20 cellular contexts compared by ENCODE assay signal in the genomic region with DNA sequence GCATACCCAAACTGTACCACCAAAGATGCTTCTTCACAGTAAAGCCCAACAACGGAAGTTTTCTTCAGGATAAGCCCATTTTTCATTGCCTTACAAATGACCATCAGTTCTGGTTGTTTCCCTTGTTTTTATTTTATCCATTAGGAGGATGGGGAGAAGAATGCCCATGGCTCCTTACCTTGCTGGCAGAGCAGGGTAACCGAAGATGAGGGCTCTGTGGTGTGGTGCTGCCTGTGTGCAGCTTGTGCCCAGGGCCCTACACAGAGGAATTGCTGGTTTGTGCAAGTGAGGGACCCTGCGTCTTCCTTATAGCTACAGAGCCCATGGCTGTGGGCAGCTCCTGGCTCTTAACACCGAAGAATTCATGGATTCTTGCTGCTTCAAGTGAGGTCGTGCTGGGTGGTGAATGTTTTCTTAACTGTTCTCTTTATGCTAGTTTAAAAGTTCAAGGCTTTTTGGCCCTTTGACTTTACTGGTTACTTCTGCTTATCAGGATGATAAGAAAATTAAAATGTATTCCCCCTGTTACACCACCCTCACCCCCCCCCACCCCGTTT.
DNase-seq lines count a peak whose midpoint lies in the region; ATAC-seq and TF ChIP-seq lines count a peak whose summit lies in the region.
"Had no signal": no experiment of that assay in that cellular context is flagged by ENCODE, and none has a peak within 500 bp of the region (broad histone marks: within the 10 kb centered on the region; RNA-seq: fewer than 3 reads in every experiment).

No MANE protein-coding gene starts in this region.

- peaks cover 80 to 100% (median 97%) of the 10 kb centered on the region in 11 experiments for H4K20me1 ChIP-seq in BLaER1 treated with 17β-estradiol and CSF1 and Interleukin-3, amounts not matched to agents 10 nM and 100 nM
- H4K20me1 ChIP-seq in hepatocyte (ENCODE audit: insufficient read depth, poor library complexity, severe bottlenecking) = peaks cover 17% of the 10 kb centered on the region

- no peak overlapping the region for H4K8ac ChIP-seq in trophoblast cell (ENCODE audit: low read depth, low read length)

- peak overlapping the region; percentile 6 for H2BK120ac ChIP-seq in trophoblast cell (ENCODE audit: insufficient read depth, low read length, poor library complexity)

- H3K4me3 ChIP-seq in BLaER1 treated with 17β-estradiol and CSF1 and Interleukin-3, amounts not matched to agents 10 nM and 100 nM = no peak overlapping the region
- H3K4me3 ChIP-seq in RWPE2 (ENCODE audit: severe bottlenecking) (no peak overlapping the region), hepatocyte (no peak overlapping the region), trophoblast cell (ENCODE audit: low read depth, low read length) (no peak overlapping the region), Peyer's patch (no peak overlapping the region)
- H3K4me3 ChIP-seq: cardiac muscle cell, stomach, upper lobe of left lung had no signal

- H2BK5ac ChIP-seq in trophoblast cell (ENCODE audit: low read depth, low read length, poor library complexity) = peak overlapping the region; percentile 7

- peaks cover 34% of the 10 kb centered on the region for H3K79me1 ChIP-seq in trophoblast cell (ENCODE audit: low read length)

- TF ChIP-seq POLR2A in Peyer's patch (IDR thresholded peaks at IDR 0.05) = no peak

- H4K12ac ChIP-seq in trophoblast cell (ENCODE audit: low read depth, low read length) = no peak overlapping the region

- ATAC-seq in RWPE2 (ENCODE audit: low read depth) = no peak
- no peak for ATAC-seq in GM21786 (IDR thresholded peaks at IDR 0.05; ENCODE audit: unreplicated experiment)

- no peak overlapping the region for H3K23ac ChIP-seq in trophoblast cell (ENCODE audit: low read length)

- H3K9ac ChIP-seq in BLaER1 treated with 17β-estradiol and CSF1 and Interleukin-3, amounts not matched to agents 10 nM and 100 nM = no peak overlapping the region
- H3K9ac ChIP-seq in trophoblast cell (ENCODE audit: low read length) = no peak overlapping the region

- H3K18ac ChIP-seq in trophoblast cell (ENCODE audit: low read length) = peak overlapping the region; percentile 9

- H3K4ac ChIP-seq in trophoblast cell (ENCODE audit: low read depth, low read length) = peak overlapping the region; percentile 21

- TF ChIP-seq CTCF in RWPE2 (IDR thresholded peaks at IDR 0.05; ENCODE audit: poor library complexity, severe bottlenecking) (no peak), hepatocyte (IDR thresholded peaks at IDR 0.05; ENCODE audit: poor library complexity) (no peak), Peyer's patch (IDR thresholded peaks at IDR 0.05) (no peak)

- WGBS in hepatocyte (ENCODE audit: low lambda C conversion rate, missing lambda C conversion rate) = 70% methylated on average over 6 of the region's 6 CpGs
- WGBS in trophoblast cell (ENCODE audit: extremely low coverage, insufficient coverage, insufficient read length) = no CpG with 5 or more reads among the region's 6 CpGs

- no peaks in the 10 kb centered on the region for H3K9me2 ChIP-seq in hepatocyte (replicated peaks; ENCODE audit: insufficient read depth)

- no peaks in the 10 kb centered on the region; a peak in 1 of 22 replicates for H3K9me3 ChIP-seq in BLaER1 treated with 17β-estradiol and CSF1 and Interleukin-3, amounts not matched to agents 10 nM and 100 nM (replicated peaks in 1 of 11)
- no peaks in the 10 kb centered on the region for H3K9me3 ChIP-seq in RWPE2 (ENCODE audit: severe bottlenecking)
- H3K9me3 ChIP-seq in hepatocyte (ENCODE audit: low read depth) = no peaks in the 10 kb centered on the region
- no peaks in the 10 kb centered on the region for H3K9me3 ChIP-seq in trophoblast cell (ENCODE audit: insufficient read depth, low read depth, low read length)
- H3K9me3 ChIP-seq in Peyer's patch = no peaks in the 10 kb centered on the region
- H3K9me3 ChIP-seq: stomach, upper lobe of left lung had no signal

- DNase-seq in RWPE2 (ENCODE audit: low spot score) (no peak), hepatocyte (ENCODE audit: low spot score) (no peak), trophoblast cell (no peak), Peyer's patch (no peak), NCI-H2227 (lab: John Stamatoyannopoulos, UW; ENCODE audit: unreplicated experiment) (no peak), H4 (ENCODE audit: low spot score) (no peak)
- DNase-seq: activated naive CD4-positive, alpha-beta T cell treated with Interleukin-2 at 50 U/mL for 16 hours; activated T-cell treated with anti-CD3 and anti-CD28 coated beads, Interleukin-2, amount 50 U/mL, for 48 hours; CD4-positive, CD25-positive, alpha-beta regulatory T cell; GF-D8; Karpas-422; NCI-H1694 treated with DMSO at 0.1 percent for 48 hours; NCI-H2227 treated with DMSO at 0.1 percent for 48 hours; SHP77; stimulated activated CD4-positive, alpha-beta T cell treated with anti-CD3 and anti-CD28 coated beads, Interleukin-12 subunit alpha, Interleukin-12 subunit beta, amount 100 ng/mL, for 4 hours; stomach; upper lobe of left lung had no signal

- H3K36me3 ChIP-seq in BLaER1 treated with 17β-estradiol and CSF1 and Interleukin-3, amounts not matched to agents 10 nM and 100 nM = peaks cover 0 to 52% (median 33%) of the 10 kb centered on the region in 11 experiments; a peak in 19 of 22 replicates
- H3K36me3 ChIP-seq in RWPE2 (ENCODE audit: low read depth) = no peaks in the 10 kb centered on the region
- no peaks in the 10 kb centered on the region for H3K36me3 ChIP-seq in hepatocyte (replicated peaks; ENCODE audit: insufficient read depth, low read depth)
- H3K36me3 ChIP-seq in trophoblast cell (ENCODE audit: control insufficient read depth in 1 of 2, insufficient read depth in 2 of 2, low read length in 2 of 2) = no peaks in the 10 kb centered on the region
- H3K36me3 ChIP-seq in Peyer's patch = no peaks in the 10 kb centered on the region
- H3K36me3 ChIP-seq: cardiac muscle cell, stomach, upper lobe of left lung had no signal

- no peaks in the 10 kb centered on the region for H3K27me3 ChIP-seq in BLaER1 treated with 17β-estradiol and CSF1 and Interleukin-3, amounts not matched to agents 10 nM and 100 nM
- H3K27me3 ChIP-seq in RWPE2 (ENCODE audit: insufficient read depth, poor library complexity, severe bottlenecking) = no peaks in the 10 kb centered on the region
- no peaks in the 10 kb centered on the region for H3K27me3 ChIP-seq in hepatocyte
- H3K27me3 ChIP-seq in trophoblast cell (ENCODE audit: insufficient read depth, low read length) = no peaks in the 10 kb centered on the region
- H3K27me3 ChIP-seq in Peyer's patch = no peaks in the 10 kb centered on the region
- H3K27me3 ChIP-seq: cardiac muscle cell, stomach, upper lobe of left lung had no signal

- H2AK5ac ChIP-seq in trophoblast cell (ENCODE audit: low read length) = no peak overlapping the region

- H3K79me2 ChIP-seq in hepatocyte = peaks cover 86% of the 10 kb centered on the region
- peaks cover 8% of the 10 kb centered on the region for H3K79me2 ChIP-seq in trophoblast cell (ENCODE audit: control insufficient read depth, insufficient read depth, low read length, poor library complexity)

- H3K4me2 ChIP-seq in BLaER1 treated with 17β-estradiol and CSF1 and Interleukin-3, amounts not matched to agents 10 nM and 100 nM = peak overlapping the region; percentile 73 to 88 (median 81)
- H3K4me2 ChIP-seq in hepatocyte = no peak overlapping the region
- H3K4me2 ChIP-seq in trophoblast cell (ENCODE audit: low read length) = no peak overlapping the region

- peak overlapping the region; percentile 10 for H2BK12ac ChIP-seq in trophoblast cell (ENCODE audit: low read length)

- H3K4me1 ChIP-seq in BLaER1 treated with 17β-estradiol and CSF1 and Interleukin-3, amounts not matched to agents 10 nM and 100 nM = peaks cover 41 to 61% (median 49%) of the 10 kb centered on the region in 10 experiments
- H3K4me1 ChIP-seq in RWPE2 (ENCODE audit: insufficient read depth, poor library complexity, severe bottlenecking) (peaks cover 41% of the 10 kb centered on the region), hepatocyte (ENCODE audit: insufficient read depth) (peaks cover 40% of the 10 kb centered on the region), trophoblast cell (ENCODE audit: control insufficient read depth in 1 of 2, insufficient read depth in 2 of 2, low read length in 2 of 2) (peaks cover 30 to 37% of the 10 kb centered on the region in 2 experiments), Peyer's patch (peaks cover 0 to 14% (median 0%) of the 10 kb centered on the region in 4 donors)

- peak overlapping the region; percentile 12 for H3K14ac ChIP-seq in trophoblast cell (ENCODE audit: low read length)

- H3K27ac ChIP-seq in BLaER1 treated with 17β-estradiol and CSF1 and Interleukin-3, amounts not matched to agents 10 nM and 100 nM = peak overlapping the region in 6 of 11 experiments; percentile 60 to 80 (median 74); a peak in 3 of 22 replicates
- H3K27ac ChIP-seq in RWPE2 (ENCODE audit: poor library complexity, severe bottlenecking) = peak overlapping the region; percentile 90
- peak overlapping the region; percentile 92 for H3K27ac ChIP-seq in hepatocyte
- H3K27ac ChIP-seq in trophoblast cell (ENCODE audit: low read depth, low read length) = peak overlapping the region; percentile 0
- H3K27ac ChIP-seq in Peyer's patch = no peak overlapping the region
- H3K27ac ChIP-seq: cardiac muscle cell, stomach, upper lobe of left lung had no signal

- H4K91ac ChIP-seq in trophoblast cell (ENCODE audit: low read depth, low read length) = no peak overlapping the region

- H2AFZ ChIP-seq in hepatocyte (no peak overlapping the region), trophoblast cell (ENCODE audit: insufficient read depth, low read length, poor library complexity) (peak overlapping the region; percentile 4)

Comparison
In these comparisons a context has a peak if more than half of its experiments do, and no peak if none do; other contexts are left out.
1. H3K27ac ChIP-seq: peak in BLaER1 treated with 17β-estradiol and CSF1 and Interleukin-3, amounts not matched to agents 10 nM and 100 nM (6 of 11), RWPE2 (single experiment), hepatocyte (single experiment) and trophoblast cell (single experiment); none in Peyer's patch (0 of 4).
2. H3K4me2 ChIP-seq: peak in BLaER1 treated with 17β-estradiol and CSF1 and Interleukin-3, amounts not matched to agents 10 nM and 100 nM (11 of 11); none in hepatocyte (single experiment) and trophoblast cell (single experiment).